In the genomic region with DNA sequence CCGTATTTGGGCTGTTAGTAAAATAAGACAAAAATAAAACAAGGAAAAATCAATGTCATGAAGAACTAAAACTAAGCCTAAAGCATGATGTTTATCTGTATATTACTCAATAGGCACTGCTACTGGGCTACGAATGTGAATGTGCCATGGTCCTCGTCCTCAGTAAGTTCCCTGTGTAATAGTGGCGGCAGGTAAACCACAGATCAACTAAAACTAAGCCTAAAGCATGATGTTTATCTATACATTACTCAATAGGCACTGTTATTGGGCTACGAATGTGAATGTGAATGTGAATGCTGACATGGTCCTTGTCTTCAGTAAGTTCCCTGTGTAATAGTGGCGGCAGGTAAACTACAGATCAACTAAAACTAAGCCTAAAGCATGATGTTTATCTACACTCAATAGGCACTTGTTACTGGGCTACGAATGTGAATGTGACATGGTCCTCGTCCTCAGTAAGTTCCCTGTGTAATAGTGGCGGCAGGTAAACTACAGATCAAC, we compare ENCODE assay signal across 1 cellular context.
TF ChIP-seq lines count a peak whose summit lies in the region.

No MANE protein-coding gene starts in this region.

TF ChIP-seq in K562, 482 proteins besides CTCF, POLR2A, EP300 and RAD21:
- peak; percentile 48; the same call in 1 of the 2 replicates for TF ChIP-seq CEBPG (CRISPR knock-in tag; IDR thresholded peaks at IDR 0.05)
- TF ChIP-seq CEBPG (tag; conservative IDR thresholded peaks at IDR 0.05 in 1 of 2, IDR thresholded peaks at IDR 0.05 in 1 of 2) = peak in 1 of 2 experiments; percentile 43; a peak in 1 of 4 replicates
- TF ChIP-seq, protein P1, sequence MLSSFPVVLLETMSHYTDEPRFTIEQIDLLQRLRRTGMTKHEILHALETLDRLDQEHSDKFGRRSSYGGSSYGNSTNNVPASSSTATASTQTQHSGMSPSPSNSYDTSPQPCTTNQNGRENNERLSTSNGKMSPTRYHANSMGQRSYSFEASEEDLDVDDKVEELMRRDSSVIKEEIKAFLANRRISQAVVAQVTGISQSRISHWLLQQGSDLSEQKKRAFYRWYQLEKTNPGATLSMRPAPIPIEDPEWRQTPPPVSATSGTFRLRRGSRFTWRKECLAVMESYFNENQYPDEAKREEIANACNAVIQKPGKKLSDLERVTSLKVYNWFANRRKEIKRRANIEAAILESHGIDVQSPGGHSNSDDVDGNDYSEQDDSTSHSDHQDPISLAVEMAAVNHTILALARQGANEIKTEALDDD (IDR thresholded peaks at IDR 0.05) = peak; percentile 93
- peak; percentile 73 for TF ChIP-seq CEBPB (tag; IDR thresholded peaks at IDR 0.05)
- TF ChIP-seq SP1 (CRISPR knock-in tag; IDR thresholded peaks at IDR 0.05) = 0 out of 2 replicates have a peak, but pooled peaks have one; percentile 23
